ENCODE assay signal across 16 cellular contexts in the genomic region with DNA sequence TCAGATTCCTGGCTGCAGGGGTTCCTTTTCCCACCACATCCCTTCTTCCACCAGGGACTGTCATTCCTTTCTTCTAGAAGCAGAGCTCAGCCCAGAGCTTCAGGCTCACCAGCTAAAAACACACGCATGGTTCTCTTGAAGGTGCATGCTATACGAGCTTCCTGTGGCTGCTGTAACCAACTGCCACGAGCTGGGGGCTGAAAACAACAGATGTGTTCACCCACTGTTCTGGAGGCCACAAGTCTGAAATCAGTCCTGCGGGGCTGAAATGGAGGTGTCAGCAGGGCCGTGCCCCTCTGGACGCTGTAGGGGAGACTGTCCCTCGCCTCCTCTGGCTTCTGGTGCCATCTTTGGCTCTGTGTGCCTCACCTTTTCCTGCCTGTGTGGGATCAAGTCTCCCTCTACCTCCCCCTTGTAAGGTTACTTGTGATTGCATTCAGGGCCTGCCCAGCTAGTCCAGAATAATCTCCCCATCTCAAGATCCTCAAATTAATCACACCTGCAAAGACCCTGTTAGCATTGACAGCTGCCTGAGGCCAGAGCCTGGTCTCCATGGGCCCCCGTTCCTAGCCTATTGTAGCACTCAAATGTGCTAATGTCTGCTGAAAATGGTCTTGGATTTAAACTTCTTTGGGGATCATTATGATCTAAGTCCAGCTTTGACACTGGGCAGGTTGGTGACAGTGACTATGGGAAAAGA. TPM values are rescaled to one million over a fixed set of nuclear protein-coding genes. Genes with fewer than 3 reads are reported as not detected.
A peak's percentile ranks its signal among the peaks of the same experiment; 100 is the strongest.
DNase-seq lines count a peak whose midpoint lies in the region; ATAC-seq and TF ChIP-seq lines count a peak whose summit lies in the region.
"Had no signal": no experiment of that assay in that cellular context is flagged by ENCODE, and none has a peak within 500 bp of the region (broad histone marks: within the 10 kb centered on the region; RNA-seq: fewer than 3 reads in every experiment).

No MANE protein-coding gene starts in this region.

- H3K36me3 Mint-ChIP-seq in immature natural killer cell: peaks cover 7 to 15% (median 9%) of the 10 kb centered on the region in 3 donors

- peak overlapping the region; percentile 64 to 84 (median 78) for H3K27ac ChIP-seq in body of pancreas
- H3K27ac ChIP-seq: esophagus squamous epithelium, skin epidermis, stomach had no signal

- no peaks in the 10 kb centered on the region for H3K9me3 ChIP-seq in body of pancreas
- H3K9me3 ChIP-seq: esophagus squamous epithelium, stomach had no signal

- H3K36me3 ChIP-seq in body of pancreas (replicated peaks in 1 of 2; ENCODE audit: insufficient read depth in 1 of 2, low read depth in 2 of 2): peaks cover 0 to 4% of the 10 kb centered on the region in 2 donors
- H3K36me3 ChIP-seq: esophagus squamous epithelium had no signal

- H3K4me3 ChIP-seq in body of pancreas: no peak overlapping the region
- H3K4me3 ChIP-seq: esophagus squamous epithelium, skin epidermis, stomach had no signal

- TF ChIP-seq POLR2A in body of pancreas (IDR thresholded peaks at IDR 0.05): no peak

- no peak overlapping the region for H3K27ac Mint-ChIP-seq in immature natural killer cell

- no peak for TF ChIP-seq CTCF in body of pancreas (IDR thresholded peaks at IDR 0.05)

- intact Hi-C loops in body of pancreas (cut with DNase I): no loop called here

- ATAC-seq in body of pancreas (peak; percentile 27), HG02678 (IDR thresholded peaks at IDR 0.05; ENCODE audit: unreplicated experiment) (no peak), HG02588 (IDR thresholded peaks at IDR 0.05; ENCODE audit: unreplicated experiment) (no peak)
- ATAC-seq: activated T-cell treated with anti-CD3 and anti-CD28 coated beads, Interleukin-2, amount 50 U/mL, for 4 hours; HCT116 had no signal

- DNase-seq in NCI-H2107 treated with DMSO at 0.1 percent for 48 hours (lab: John Stamatoyannopoulos, UW; ENCODE audit: unreplicated experiment) (peak; percentile 19), NCI-H2107 (lab: John Stamatoyannopoulos, UW) (no peak), DMS153 treated with DMSO at 0.1 percent for 48 hours (lab: John Stamatoyannopoulos, UW; ENCODE audit: unreplicated experiment) (peak; percentile 58), NCI-H345 treated with DMSO at 0.1 percent for 48 hours (lab: John Stamatoyannopoulos, UW; ENCODE audit: unreplicated experiment) (peak; percentile 35), body of pancreas (peak in 2 of 4 donors; percentile 16 to 18), immature natural killer cell (no peak)
- DNase-seq: activated T-cell treated with anti-CD3 and anti-CD28 coated beads, Interleukin-2, amount 50 U/mL, for 4 hours; DMS79 treated with DMSO at 0.1 percent for 48 hours; esophagus squamous epithelium; kidney glomerular epithelial cell had no signal

- H3K27me3 Mint-ChIP-seq in immature natural killer cell (ENCODE audit: low read depth in 3 of 3): no peaks in the 10 kb centered on the region

- 52 to 59% methylated on average over 8 of the region's 8 CpGs for WGBS in body of pancreas, 2 donors

- peaks cover 0 to 11% of the 10 kb centered on the region in 2 donors for H3K4me1 Mint-ChIP-seq in immature natural killer cell

- no peaks in the 10 kb centered on the region for H3K9me3 Mint-ChIP-seq in immature natural killer cell
- H3K9me3 Mint-ChIP-seq: activated T-cell treated with anti-CD3 and anti-CD28 coated beads, Interleukin-2, amount 50 U/mL, for 4 hours had no signal

- H3K4me3 Mint-ChIP-seq in immature natural killer cell: no peak overlapping the region
- H3K4me3 Mint-ChIP-seq: activated T-cell treated with anti-CD3 and anti-CD28 coated beads, Interleukin-2, amount 50 U/mL, for 4 hours had no signal

- peaks cover 60% of the 10 kb centered on the region for H3K4me1 ChIP-seq in body of pancreas
- H3K4me1 ChIP-seq: esophagus squamous epithelium, stomach had no signal

- H3K27me3 ChIP-seq in body of pancreas: no peaks in the 10 kb centered on the region
- H3K27me3 ChIP-seq: esophagus squamous epithelium, stomach had no signal

RNA-seq across cellular contexts. Expression of a gene that starts 13.7 kb away (rescaled TPM):
- 10 to 100 TPM; 12.9 to 15.3 TPM for total RNA-seq in body of pancreas
- polyA plus RNA-seq in immature natural killer cell: 1 to 10 TPM in 2 of 3 donors, not detected in 1; 2.4 to 3.1 TPM
- total RNA-seq: osteocyte had no signal

RNA-seq across cellular contexts. Expression of a gene that starts 19.3 kb away (rescaled TPM):
- total RNA-seq in body of pancreas: 10 to 100 TPM; 37.4 to 55.7 TPM
- 1 to 10 TPM; 2.7 to 9.5 (median 9.2) TPM for polyA plus RNA-seq in immature natural killer cell

Comparison
In these comparisons a context has a peak if more than half of its experiments do, and no peak if none do; other contexts are left out.
1. DNase-seq: peak in NCI-H2107 treated with DMSO at 0.1 percent for 48 hours (single experiment), DMS153 treated with DMSO at 0.1 percent for 48 hours (single experiment) and NCI-H345 treated with DMSO at 0.1 percent for 48 hours (single experiment); none in NCI-H2107 (single experiment) and immature natural killer cell (0 of 3).